9 cellular contexts compared by ENCODE assay signal in the genomic region with DNA sequence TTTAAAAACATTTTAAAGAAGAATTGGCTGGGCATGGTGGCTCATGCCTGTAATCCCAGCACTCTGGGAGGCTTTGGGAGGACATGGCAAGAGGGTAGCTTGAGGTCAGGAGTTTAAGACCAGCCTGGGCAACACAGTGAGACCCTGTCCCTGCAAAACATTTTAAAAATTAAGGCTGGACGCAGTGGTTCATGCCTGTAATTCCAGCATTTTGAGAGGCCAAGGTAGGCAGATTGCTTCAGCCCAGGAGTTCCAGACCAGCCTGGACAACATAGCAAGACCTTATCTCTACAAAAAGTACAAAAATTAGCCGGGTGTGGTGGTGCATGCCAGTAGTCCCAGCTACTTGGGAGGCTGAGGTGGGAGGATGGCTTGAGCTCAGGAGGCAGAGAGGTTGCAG. TPM values are rescaled to one million over a fixed set of nuclear protein-coding genes. Genes with fewer than 3 reads are reported as not detected.
A peak's percentile ranks its signal among the peaks of the same experiment; 100 is the strongest.
DNase-seq lines count a peak whose midpoint lies in the region; ATAC-seq and TF ChIP-seq lines count a peak whose summit lies in the region.
"Not testable (repeated sequence)": the region's sequence is repeated elsewhere in the genome, so short reads cannot be mapped to it uniquely, and the experiment has no call there.
"Had no signal": no experiment of that assay in that cellular context is flagged by ENCODE, and none has a peak within 500 bp of the region (broad histone marks: within the 10 kb centered on the region; RNA-seq: fewer than 3 reads in every experiment).

No MANE protein-coding gene starts in this region.

- H3K9ac ChIP-seq in trophoblast cell (ENCODE audit: low read length), result not testable (repeated sequence)

- H3K4ac ChIP-seq in trophoblast cell (ENCODE audit: low read depth, low read length), result not testable (repeated sequence)

- H3K4me2 ChIP-seq in trophoblast cell (ENCODE audit: low read length), result not testable (repeated sequence)

- H4K91ac ChIP-seq in trophoblast cell (ENCODE audit: low read depth, low read length), result not testable (repeated sequence)

- H3K36me3 ChIP-seq in left ventricle myocardium inferior; trophoblast cell (ENCODE audit: control insufficient read depth in 1 of 2, insufficient read depth in 2 of 2, low read length in 2 of 2); tibial artery; uterus: not testable (repeated sequence)

- POLR2A ChIA-PET in WTC11 (lab: Charles Lee), result not testable (repeated sequence)

- H3K27me3 Mint-ChIP-seq in WTC11 (ENCODE audit: low read depth), result not testable (repeated sequence)

- not testable (repeated sequence) for H3K9me3 ChIP-seq in left ventricle myocardium inferior (replicated peaks); trophoblast cell (ENCODE audit: insufficient read depth, low read depth, low read length); tibial artery; uterus

- H2BK5ac ChIP-seq in trophoblast cell (ENCODE audit: low read depth, low read length, poor library complexity), result not testable (repeated sequence)

- not testable (repeated sequence) for H3K9me3 Mint-ChIP-seq in WTC11

- CTCF ChIA-PET in WTC11 (lab: Charles Lee), result interaction anchor here (0.9 to 2.2 kb wide), 2 partner anchors 22 to 58 kb away, joined by 3 to 20 read pairs; no protein-coding TSS in a partner anchor

- not testable (repeated sequence) for H2BK12ac ChIP-seq in trophoblast cell (ENCODE audit: low read length)

- TF ChIP-seq CTCF in WTC11 (IDR thresholded peaks at IDR 0.05); left ventricle myocardium inferior (IDR thresholded peaks at IDR 0.05; ENCODE audit: borderline replicate concordance); tibial artery (IDR thresholded peaks at IDR 0.05); uterus (IDR thresholded peaks at IDR 0.05): not testable (repeated sequence)

- not testable (repeated sequence) for H3K14ac ChIP-seq in trophoblast cell (ENCODE audit: low read length)

- H3K18ac ChIP-seq in trophoblast cell (ENCODE audit: low read length), result not testable (repeated sequence)

- not testable (repeated sequence) for H2BK120ac ChIP-seq in trophoblast cell (ENCODE audit: insufficient read depth, low read length, poor library complexity)

- H3K27ac Mint-ChIP-seq in WTC11, result not testable (repeated sequence)

- not testable (repeated sequence) for H3K79me2 ChIP-seq in trophoblast cell (ENCODE audit: control insufficient read depth, insufficient read depth, low read length, poor library complexity)

- H4K8ac ChIP-seq in trophoblast cell (ENCODE audit: low read depth, low read length), result not testable (repeated sequence)

- intact Hi-C loops in left ventricle myocardium inferior (cut with micrococcal nuclease); tibial artery (cut with DNase I; ENCODE audit: low total_unique reads); uterus (cut with DNase I; ENCODE audit: low total_unique reads): not testable (repeated sequence)

- not testable (repeated sequence) for H2AK5ac ChIP-seq in trophoblast cell (ENCODE audit: low read length)

- not testable (repeated sequence) for H3K27me3 ChIP-seq in left ventricle myocardium inferior (ENCODE audit: low read depth); trophoblast cell (ENCODE audit: insufficient read depth, low read length); tibial artery; uterus

- not testable (repeated sequence) for ATAC-seq in WTC11

- H4K12ac ChIP-seq in trophoblast cell (ENCODE audit: low read depth, low read length), result not testable (repeated sequence)

- H3K4me1 ChIP-seq in left ventricle myocardium inferior, result peaks cover 72% of the 10 kb centered on the region
- H3K4me1 ChIP-seq in trophoblast cell (ENCODE audit: control insufficient read depth in 1 of 2, insufficient read depth in 2 of 2, low read length in 2 of 2), result not testable (repeated sequence)
- H3K4me1 ChIP-seq in tibial artery, result peaks cover 0 to 83% (median 20%) of the 10 kb centered on the region in 4 donors
- peaks cover 8 to 16% of the 10 kb centered on the region in 2 donors for H3K4me1 ChIP-seq in uterus

- H3K4me3 ChIP-seq in left ventricle myocardium inferior; trophoblast cell (ENCODE audit: low read depth, low read length); tibial artery; uterus: not testable (repeated sequence)

- not testable (repeated sequence) for H3K23ac ChIP-seq in trophoblast cell (ENCODE audit: low read length)

- H3K27ac ChIP-seq in left ventricle myocardium inferior (replicated peaks) (peak overlapping the region; percentile 34), tibial artery (peak overlapping the region; percentile 32 to 89), uterus (peak overlapping the region; percentile 61 to 91)
- H3K27ac ChIP-seq in trophoblast cell (ENCODE audit: low read depth, low read length), result not testable (repeated sequence)

- H3K36me3 Mint-ChIP-seq in WTC11, result not testable (repeated sequence)

- not testable (repeated sequence) for H3K79me1 ChIP-seq in trophoblast cell (ENCODE audit: low read length)

- DNase-seq in WTC11 (ENCODE audit: low spot score); left ventricle myocardium inferior; tibial artery; uterus: not testable (repeated sequence)
- DNase-seq in trophoblast cell, result peak; percentile 64 to 89

- H3K4me3 Mint-ChIP-seq in WTC11, result not testable (repeated sequence)

- WGBS in trophoblast cell (ENCODE audit: extremely low coverage, insufficient coverage, insufficient read length), result no CpG with 5 or more reads among the region's 2 CpGs

- TF ChIP-seq POLR2A in uterus (IDR thresholded peaks at IDR 0.05), result not testable (repeated sequence)

- H2AFZ ChIP-seq in trophoblast cell (ENCODE audit: insufficient read depth, low read length, poor library complexity), result not testable (repeated sequence)

- peaks cover 36% of the 10 kb centered on the region for H3K4me1 Mint-ChIP-seq in WTC11

TF ChIP-seq in WTC11, 78 proteins besides CTCF, POLR2A, EP300 and RAD21:
- peak; percentile 40; the same call in 1 of the 2 replicates for TF ChIP-seq ZNF121 (CRISPR knock-in tag; IDR thresholded peaks at IDR 0.05)

RNA-seq across cellular contexts. Expression of gene TJP1, which starts 45.3 kb away (rescaled TPM):
- total RNA-seq in WTC11 (2021) (115 to 129 TPM (median 115 TPM) in 3 replicates), left ventricle myocardium inferior (108 TPM), uterus (100 to 1,000 TPM in 3 of 4 donors, 10 to 100 TPM in 1; 72.4 to 191 (median 136) TPM)
- polyA plus RNA-seq in trophoblast cell (2013), result 85.2 and 88.6 TPM in 2 replicates
- total RNA-seq: CD4-positive, alpha-beta memory T cell; CD4-positive, CD25-positive, alpha-beta regulatory T cell; CD8-positive, alpha-beta memory T cell had no signal
- polyA plus RNA-seq: CD14-positive monocyte; CD4-positive, alpha-beta memory T cell; CD8-positive, alpha-beta memory T cell had no signal
